Comparison of ENCODE assay signal across 9 cellular contexts in genomic region chr6:158666637-158667359, GRCh38. TPM values are rescaled to one million over a fixed set of nuclear protein-coding genes. Genes with fewer than 3 reads are reported as not detected.
DNase-seq lines count a peak whose midpoint lies in the region; ATAC-seq and TF ChIP-seq lines count a peak whose summit lies in the region.
"Had no signal": no experiment of that assay in that cellular context is flagged by ENCODE, and none has a peak within 500 bp of the region (broad histone marks: within the 10 kb centered on the region; RNA-seq: fewer than 3 reads in every experiment).

No MANE protein-coding gene starts in this region.

- no peak for TF ChIP-seq CTCF in RWPE2 (IDR thresholded peaks at IDR 0.05; ENCODE audit: poor library complexity, severe bottlenecking)

- H3K36me3 ChIP-seq in RWPE2 (ENCODE audit: low read depth): no peaks in the 10 kb centered on the region

- DNase-seq in H4 (ENCODE audit: low spot score) (peak; percentile 18), RWPE2 (ENCODE audit: low spot score) (no peak), left cardiac atrium (no peak), NCI-H446 (lab: John Stamatoyannopoulos, UW) (no peak), COLO829 (ENCODE audit: low spot score) (no peak)
- DNase-seq in stimulated activated CD8-positive, alpha-beta memory T cell treated with anti-CD3 and anti-CD28 coated beads, Interleukin-4, amount 100 ng/mL, for 48 hours: peak; percentile 13
- DNase-seq: effector memory CD4-positive, alpha-beta T cell; T-helper 9 cell had no signal

- no peak overlapping the region for H3K4me3 ChIP-seq in RWPE2 (ENCODE audit: severe bottlenecking)

- peak; percentile 31; the same call in 2 of the 3 replicates for ATAC-seq in RWPE2 (ENCODE audit: low read depth)
- peak; percentile 75 to 77 for ATAC-seq in left cardiac atrium
- no peak for ATAC-seq in GM21786 (IDR thresholded peaks at IDR 0.05; ENCODE audit: unreplicated experiment)

- H3K9me3 ChIP-seq in RWPE2 (ENCODE audit: severe bottlenecking): no peaks in the 10 kb centered on the region

- intact Hi-C loops in left cardiac atrium (cut with DNase I): no loop called here

- no peak overlapping the region for H3K27ac ChIP-seq in RWPE2 (ENCODE audit: poor library complexity, severe bottlenecking)

- H3K4me1 ChIP-seq in RWPE2 (ENCODE audit: insufficient read depth, poor library complexity, severe bottlenecking): peaks cover 11% of the 10 kb centered on the region

- H3K27me3 ChIP-seq in RWPE2 (ENCODE audit: insufficient read depth, poor library complexity, severe bottlenecking): no peaks in the 10 kb centered on the region

RNA-seq across cellular contexts. Expression of gene SYTL3, which starts 16.9 kb away (rescaled TPM):
- total RNA-seq in H4 (2014; rRNA removed; shearing (Covaris generic)): 1.0 TPM in 1 of 2 replicates, not detected in the other
- 1 to 10 TPM; 3.7 to 4.4 TPM for total RNA-seq in left cardiac atrium

RNA-seq across cellular contexts. Expression of gene DYNLT1, which starts 22.3 kb away (rescaled TPM):
- total RNA-seq in H4 (2014; rRNA removed; shearing (Covaris generic)): 40.1 and 58.7 TPM in 2 replicates
- total RNA-seq in left cardiac atrium: 10 to 100 TPM; 73.6 to 90.6 TPM

Comparison
In these comparisons a context has a peak if more than half of its experiments do, and no peak if none do; other contexts are left out.
1. DNase-seq: peak in H4 (single experiment) and stimulated activated CD8-positive, alpha-beta memory T cell treated with anti-CD3 and anti-CD28 coated beads, Interleukin-4, amount 100 ng/mL, for 48 hours (single experiment); none in RWPE2 (single experiment), left cardiac atrium (single experiment), NCI-H446 (0 of 2) and COLO829 (single experiment).